In the genomic region with DNA sequence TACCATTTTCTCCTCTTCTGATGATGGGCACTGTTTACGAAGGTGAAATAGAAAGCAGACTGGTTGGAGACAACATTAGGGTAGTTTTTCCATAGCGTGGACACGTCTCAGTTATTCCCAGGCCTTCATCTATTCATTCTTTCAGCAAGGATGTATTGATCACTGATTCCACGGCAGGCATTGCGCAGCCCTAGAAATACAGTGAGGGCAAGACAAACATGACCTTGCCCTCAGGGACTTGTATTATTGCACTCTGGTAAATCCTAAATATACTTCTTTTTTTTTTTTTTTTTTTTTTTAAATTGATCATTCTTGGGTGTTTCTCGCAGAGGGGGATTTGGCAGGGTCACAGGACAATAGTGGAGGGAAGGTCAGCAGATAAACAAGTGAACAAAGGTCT, we compare ENCODE assay signal across 32 cellular contexts.
"Had no signal": no experiment of that assay in that cellular context is flagged by ENCODE, and none has a peak within 500 bp of the region (broad histone marks: within the 10 kb centered on the region; RNA-seq: fewer than 3 reads in every experiment).

No MANE protein-coding gene starts in this region.

- FAIRE-seq: astrocyte, bronchial epithelial cell had no signal

- H3K9me3 Mint-ChIP-seq: activated CD8-positive, alpha-beta T cell treated with anti-CD3 and anti-CD28 coated beads for 36 hours; activated T-cell treated with anti-CD3 and anti-CD28 coated beads, Interleukin-2, amount 50 U/mL, for 4 hours; activated T-helper 17 cell treated with anti-CD3 and anti-CD28 coated beads, Interleukin-2, amount 50 U/mL, for 72 hours; central memory CD8-positive, alpha-beta T cell; dendritic cell treated with granulocyte-macrophage colony-stimulating factor and Interleukin-4, amounts not matched to agents 40 ng/mL and 50 ng/mL, for 4 days; T-cell; T-helper 1 cell treated with Interleukin-12 subunit alpha and Interleukin-12 subunit beta and Interleukin-4 antibody, amounts not matched to agents 30 μg/mL and 1 μg/mL, for 36 hours had no signal

- H3K4me1 Mint-ChIP-seq: activated T-helper 17 cell treated with anti-CD3 and anti-CD28 coated beads, Interleukin-2, amount 50 U/mL, for 72 hours; central memory CD8-positive, alpha-beta T cell had no signal

- H3K36me3 Mint-ChIP-seq: T-cell had no signal

- H3K4me3 ChIP-seq: coronary artery, dorsolateral prefrontal cortex, esophagus muscularis mucosa, gastrocnemius medialis had no signal

- H3K27me3 Mint-ChIP-seq: activated B cell treated with CpG ODN at 0.5 μM for 24 hours; activated CD8-positive, alpha-beta T cell treated with anti-CD3 and anti-CD28 coated beads for 36 hours had no signal

- H3K27ac ChIP-seq: brain microvascular endothelial cell, coronary artery, dorsolateral prefrontal cortex, esophagus muscularis mucosa, foreskin keratinocyte, gastrocnemius medialis, WERI-Rb-1 had no signal

- H3K9me3 ChIP-seq: esophagus muscularis mucosa, gastrocnemius medialis had no signal

- H3K4me3 Mint-ChIP-seq: activated B cell treated with CpG ODN at 0.5 μM for 24 hours; activated CD8-positive, alpha-beta T cell treated with anti-CD3 and anti-CD28 coated beads for 36 hours; activated naive CD8-positive, alpha-beta T cell; activated T-cell treated with anti-CD3 and anti-CD28 coated beads, Interleukin-2, amount 50 U/mL, for 4 hours; activated T-helper 17 cell treated with anti-CD3 and anti-CD28 coated beads, Interleukin-2, amount 50 U/mL, for 72 hours; central memory CD8-positive, alpha-beta T cell; dendritic cell treated with granulocyte-macrophage colony-stimulating factor and Interleukin-4, amounts not matched to agents 40 ng/mL and 50 ng/mL, for 4 days; T-cell; T-helper 1 cell treated with Interleukin-12 subunit alpha and Interleukin-12 subunit beta and Interleukin-4 antibody, amounts not matched to agents 30 μg/mL and 1 μg/mL, for 36 hours had no signal

- H3K4me1 ChIP-seq: foreskin keratinocyte, gastrocnemius medialis had no signal

- H3K36me3 ChIP-seq: brain microvascular endothelial cell, esophagus muscularis mucosa, gastrocnemius medialis, WERI-Rb-1 had no signal

- DNase-seq: activated B cell treated with CpG ODN at 0.5 μM for 24 hours; activated CD4-positive, alpha-beta T cell treated with anti-CD3 and anti-CD28 coated beads for 48 hours; activated CD4-positive, alpha-beta T cell treated with anti-CD3 and anti-CD28 coated beads, Interleukin-2, amount 50 U/mL, for 1 hour; activated CD4-positive, alpha-beta T cell treated with anti-CD3 and anti-CD28 coated beads, Interleukin-2, amount 50 U/mL, for 48 hours; activated CD8-positive, alpha-beta memory T cell treated with anti-CD3 and anti-CD28 coated beads for 24 hours; activated CD8-positive, alpha-beta T cell treated with anti-CD3 and anti-CD28 coated beads for 36 hours; activated effector memory CD4-positive, alpha-beta T cell treated with Interleukin-2 at 50 U/mL for 16 hours; activated gamma-delta T cell treated with Interleukin-2 at 50 U/mL for 16 hours; activated naive CD4-positive, alpha-beta T cell treated with anti-CD3 and anti-CD28 coated beads, Interleukin-2, amount 50 U/mL, for 16 hours; activated naive CD4-positive, alpha-beta T cell treated with Interleukin-2 at 50 U/mL for 16 hours; activated T-cell treated with anti-CD3 and anti-CD28 coated beads, Interleukin-2, amount 50 U/mL, for 4 hours; amniotic stem cell; anterior cingulate cortex; brain microvascular endothelial cell; dorsolateral prefrontal cortex; effector memory CD4-positive, alpha-beta T cell; erythroblast; foreskin keratinocyte; gastrocnemius medialis; T-cell; T-helper 9 cell; WERI-Rb-1 had no signal

- ATAC-seq: activated CD4-positive, CD25-positive, alpha-beta regulatory T cell treated with anti-CD3 and anti-CD28 coated beads, Interleukin-2, amount 50 U/mL, for 24 hours; activated CD8-positive, alpha-beta T cell treated with anti-CD3 and anti-CD28 coated beads for 36 hours; activated T-cell treated with anti-CD3 and anti-CD28 coated beads, Interleukin-2, amount 50 U/mL, for 4 hours; activated T-helper 17 cell treated with anti-CD3 and anti-CD28 coated beads, Interleukin-2, amount 50 U/mL, for 72 hours; foreskin keratinocyte; gastrocnemius medialis; T-cell had no signal

- H3K27me3 ChIP-seq: brain microvascular endothelial cell, dorsolateral prefrontal cortex, esophagus muscularis mucosa, foreskin keratinocyte, gastrocnemius medialis had no signal

- H3K27ac Mint-ChIP-seq: activated B cell treated with CpG ODN at 0.5 μM for 24 hours; activated CD8-positive, alpha-beta T cell treated with anti-CD3 and anti-CD28 coated beads for 36 hours; activated naive CD8-positive, alpha-beta T cell; activated T-helper 17 cell treated with anti-CD3 and anti-CD28 coated beads, Interleukin-2, amount 50 U/mL, for 72 hours; dendritic cell treated with granulocyte-macrophage colony-stimulating factor and Interleukin-4, amounts not matched to agents 40 ng/mL and 50 ng/mL, for 4 days; T-cell; T-helper 1 cell treated with Interleukin-12 subunit alpha and Interleukin-12 subunit beta and Interleukin-4 antibody, amounts not matched to agents 30 μg/mL and 1 μg/mL, for 36 hours had no signal
